Comparison of ENCODE assay signal across 8 cellular contexts in genomic region chr3:72179107-72179464, GRCh38.
"Had no signal": no experiment of that assay in that cellular context is flagged by ENCODE, and none has a peak within 500 bp of the region (broad histone marks: within the 10 kb centered on the region; RNA-seq: fewer than 3 reads in every experiment).

No MANE protein-coding gene starts in this region.

- H3K4me3 Mint-ChIP-seq: GM23338, H9 had no signal

- H3K4me3 ChIP-seq: GM23338 had no signal

- H3K27ac Mint-ChIP-seq: GM23338, H9 had no signal

- H3K4me1 Mint-ChIP-seq: GM23338 had no signal

- FAIRE-seq: H1, H54, HTR-8/SVneo had no signal

- DNase-seq: H9, HCEC 1CT, IMR-90, KG1 had no signal

- H2AFZ ChIP-seq: GM23338 had no signal

- H3K4me2 ChIP-seq: GM23338 had no signal
